21 cellular contexts compared by ENCODE assay signal in the genomic region with DNA sequence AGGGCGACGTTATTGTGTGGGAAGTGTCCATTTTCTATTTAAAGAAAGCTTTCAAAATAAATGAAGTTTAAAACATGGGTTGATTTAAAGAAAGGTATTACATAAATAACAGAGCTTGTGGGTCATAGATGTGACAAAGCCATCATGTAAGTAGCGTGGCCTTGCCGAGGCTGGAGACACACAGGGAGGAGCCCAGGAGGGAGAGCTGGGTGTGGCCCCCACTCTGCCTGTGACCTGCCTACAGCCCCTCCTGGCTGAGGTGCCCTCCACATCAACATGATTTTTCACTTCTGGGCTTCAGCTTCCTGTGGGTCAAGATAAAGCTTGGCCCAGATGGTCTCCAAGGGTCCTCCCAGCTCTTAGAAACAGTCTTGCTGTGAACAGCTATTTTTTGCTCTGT. TPM values are rescaled to one million over a fixed set of nuclear protein-coding genes. Genes with fewer than 3 reads are reported as not detected.
DNase-seq lines count a peak whose midpoint lies in the region; ATAC-seq and TF ChIP-seq lines count a peak whose summit lies in the region.
"Had no signal": no experiment of that assay in that cellular context is flagged by ENCODE, and none has a peak within 500 bp of the region (broad histone marks: within the 10 kb centered on the region; RNA-seq: fewer than 3 reads in every experiment).

No MANE protein-coding gene starts in this region.

- peaks cover 0 to 44% (median 8%) of the 10 kb centered on the region in 3 donors for H3K4me1 ChIP-seq in esophagus squamous epithelium
- H3K4me1 ChIP-seq: adrenal gland, pancreas had no signal

- H3K36me3 Mint-ChIP-seq in activated T-helper 2 cell treated with anti-CD3 and anti-CD28 coated beads, Interferon-gamma antibody, Interleukin-2, Interleukin-4, amounts not matched to agents 10 μg/mL and 5 μg/mL and 100 μg/mL, durations not matched to agents 14 hours and 24 hours and 36 hours (ENCODE audit: low read depth) = peaks cover 4% of the 10 kb centered on the region

- TF ChIP-seq CTCF in esophagus squamous epithelium (IDR thresholded peaks at IDR 0.05) = no peak

- no peak for TF ChIP-seq POLR2A in esophagus squamous epithelium (IDR thresholded peaks at IDR 0.05)

- ATAC-seq in GM18511 (IDR thresholded peaks at IDR 0.05; ENCODE audit: unreplicated experiment) = peak; percentile 3
- peak; percentile 7 for ATAC-seq in GM21360 (IDR thresholded peaks at IDR 0.05; ENCODE audit: unreplicated experiment)
- peak; percentile 6 for ATAC-seq in HG03066 (IDR thresholded peaks at IDR 0.05; ENCODE audit: low read depth, unreplicated experiment)
- ATAC-seq: left ventricle myocardium superior, pancreas had no signal

- intact Hi-C loops in esophagus squamous epithelium (cut with DNase I) = no loop called here
- intact Hi-C loops in activated T-helper 2 cell treated with anti-CD3 and anti-CD28 coated beads, Interferon-gamma antibody, Interleukin-2, Interleukin-4, amounts not matched to agents 10 μg/mL and 5 μg/mL and 100 μg/mL, durations not matched to agents 14 hours and 24 hours and 36 hours (cut with micrococcal nuclease) = loop anchor here (2.0 to 10.0 kb wide), 3 partner anchors 84 to 260 kb away; no protein-coding TSS in a partner anchor

- H3K27ac ChIP-seq in esophagus squamous epithelium = peak overlapping the region in 3 of 4 donors; percentile 4 to 65 (median 64)
- H3K27ac ChIP-seq: adrenal gland, pancreas had no signal

- H3K9me3 Mint-ChIP-seq in activated T-helper 2 cell treated with anti-CD3 and anti-CD28 coated beads, Interferon-gamma antibody, Interleukin-2, Interleukin-4, amounts not matched to agents 10 μg/mL and 5 μg/mL and 100 μg/mL, durations not matched to agents 14 hours and 24 hours and 36 hours = peaks cover 18% of the 10 kb centered on the region

- peaks cover 0 to 10% (median 6%) of the 10 kb centered on the region in 3 donors for H3K9me3 ChIP-seq in esophagus squamous epithelium
- H3K9me3 ChIP-seq: pancreas had no signal

- no peaks in the 10 kb centered on the region for H3K36me3 ChIP-seq in esophagus squamous epithelium
- H3K36me3 ChIP-seq: adrenal gland, pancreas had no signal

- H3K4me1 Mint-ChIP-seq in activated T-helper 2 cell treated with anti-CD3 and anti-CD28 coated beads, Interferon-gamma antibody, Interleukin-2, Interleukin-4, amounts not matched to agents 10 μg/mL and 5 μg/mL and 100 μg/mL, durations not matched to agents 14 hours and 24 hours and 36 hours (ENCODE audit: low read depth) = peaks cover 8% of the 10 kb centered on the region

- no peak overlapping the region for H3K4me3 ChIP-seq in esophagus squamous epithelium
- H3K4me3 ChIP-seq: adrenal gland, pancreas had no signal

- DNase-seq in esophagus squamous epithelium (lab: John Stamatoyannopoulos, UW) (no peak), hypothalamus (lab: John Stamatoyannopoulos, UW) (no peak), SW 1271 (lab: John Stamatoyannopoulos, UW) (no peak), nucleus accumbens (lab: John Stamatoyannopoulos, UW) (no peak)
- DNase-seq in activated T-helper 2 cell treated with anti-CD3 and anti-CD28 coated beads, Interferon-gamma antibody, Interleukin-2, Interleukin-4, amounts not matched to agents 10 μg/mL and 5 μg/mL and 100 μg/mL, durations not matched to agents 14 hours and 24 hours and 36 hours (ENCODE audit: low spot score) = no peak
- DNase-seq: activated CD4-positive, CD25-positive, alpha-beta regulatory T cell treated with anti-CD3 and anti-CD28 coated beads, Interleukin-2, amount 50 U/mL, for 72 hours; activated effector memory CD4-positive, alpha-beta T cell treated with Interleukin-2 at 50 U/mL for 16 hours; adrenal gland; Calu3; caudate nucleus; left ventricle myocardium superior; MM.1S; NCI-H187; NCI-H446; pancreas; SHP77 treated with DMSO at 0.1 percent for 48 hours; stimulated activated CD4-positive, alpha-beta T cell treated with anti-CD3 and anti-CD28 coated beads, Interleukin-4, amount 100 ng/mL, for 24 hours had no signal

- no peak overlapping the region for H3K4me3 Mint-ChIP-seq in activated T-helper 2 cell treated with anti-CD3 and anti-CD28 coated beads, Interferon-gamma antibody, Interleukin-2, Interleukin-4, amounts not matched to agents 10 μg/mL and 5 μg/mL and 100 μg/mL, durations not matched to agents 14 hours and 24 hours and 36 hours (ENCODE audit: low read depth)

- no peaks in the 10 kb centered on the region for H3K27me3 ChIP-seq in esophagus squamous epithelium
- H3K27me3 ChIP-seq: adrenal gland, pancreas had no signal

- H3K27ac Mint-ChIP-seq in activated T-helper 2 cell treated with anti-CD3 and anti-CD28 coated beads, Interferon-gamma antibody, Interleukin-2, Interleukin-4, amounts not matched to agents 10 μg/mL and 5 μg/mL and 100 μg/mL, durations not matched to agents 14 hours and 24 hours and 36 hours = no peak overlapping the region

- peaks cover 3% of the 10 kb centered on the region for H3K27me3 Mint-ChIP-seq in activated T-helper 2 cell treated with anti-CD3 and anti-CD28 coated beads, Interferon-gamma antibody, Interleukin-2, Interleukin-4, amounts not matched to agents 10 μg/mL and 5 μg/mL and 100 μg/mL, durations not matched to agents 14 hours and 24 hours and 36 hours (ENCODE audit: low read depth)

- 68 to 90% methylated on average over 4 of the region's 4 CpGs for WGBS in esophagus squamous epithelium, 2 donors

RNA-seq across cellular contexts. Expression of gene MGLL, which starts 12.5 kb away (rescaled TPM):
- 100 to 1,000 TPM in 1 of 4 donors, 10 to 100 TPM in 3; 36.7 to 146 (median 73.5) TPM for total RNA-seq in esophagus squamous epithelium
- 6.5 and 6.6 TPM in 2 replicates for total RNA-seq in activated T-helper 2 cell treated with anti-CD3 and anti-CD28 coated beads, Interferon-gamma antibody, Interleukin-2, Interleukin-4, amounts not matched to agents 10 μg/mL and 5 μg/mL and 100 μg/mL, durations not matched to agents 14 hours and 24 hours and 36 hours
- total RNA-seq: G401 had no signal
